ENCODE assay signal across 17 cellular contexts in the genomic region with DNA sequence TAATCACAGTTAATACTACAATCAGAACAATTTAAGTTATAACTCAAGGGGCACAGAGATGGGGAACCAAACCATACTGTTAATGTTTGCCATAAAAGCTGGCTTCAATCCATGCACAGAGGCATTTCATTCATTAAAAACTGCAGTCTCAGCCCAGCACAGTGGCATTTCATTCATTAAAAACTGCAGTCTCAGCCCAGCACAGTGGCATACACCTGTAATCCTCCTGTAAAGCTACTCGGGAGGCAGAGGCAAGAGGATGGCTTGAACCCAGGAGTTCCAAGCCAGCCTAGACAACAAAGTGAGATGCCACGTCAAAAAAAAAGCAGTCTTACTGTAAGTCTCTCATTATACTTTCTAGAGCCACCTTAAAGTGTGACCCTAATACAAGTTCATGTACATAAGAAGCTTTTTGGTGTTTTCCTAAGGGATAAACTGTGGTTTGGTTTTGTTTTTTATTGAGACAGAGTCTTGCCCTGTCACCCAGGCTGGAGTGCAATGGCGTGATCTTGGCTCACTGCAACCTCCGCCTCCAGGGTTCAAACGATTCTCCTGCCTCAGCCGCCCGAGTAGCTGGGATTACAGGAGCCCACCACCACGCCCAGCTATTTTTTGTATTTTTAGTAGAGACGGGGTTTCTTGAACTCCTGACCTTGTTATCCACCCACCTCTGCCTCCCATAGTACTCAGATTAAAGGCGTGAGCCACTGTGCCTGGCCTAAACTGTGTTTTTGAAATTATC. TPM values are rescaled to one million over a fixed set of nuclear protein-coding genes. Genes with fewer than 3 reads are reported as not detected.
DNase-seq lines count a peak whose midpoint lies in the region; ATAC-seq and TF ChIP-seq lines count a peak whose summit lies in the region.
"Had no signal": no experiment of that assay in that cellular context is flagged by ENCODE, and none has a peak within 500 bp of the region (broad histone marks: within the 10 kb centered on the region; RNA-seq: fewer than 3 reads in every experiment).

No MANE protein-coding gene starts in this region.

- BruUV-seq in Calu3 (replicated peaks; lab: Mats Ljungman, UMichigan): no TSS peak

- H3K4me1 ChIP-seq in transverse colon: peaks cover 3 to 44% (median 12%) of the 10 kb centered on the region in 4 donors

- in situ Hi-C loops in transverse colon (cut with MboI; ENCODE audit: low pct_ligation_motif_present in 1 of 4, low pct_unique_long_range_greater_than_20kb in 1 of 4, low sequenced_read_pairs in 3 of 4): no loop called here

- H3K4me3 ChIP-seq in lower leg skin (ENCODE audit: low read depth, poor library complexity, severe bottlenecking) (no peak overlapping the region), transverse colon (no peak overlapping the region)
- H3K4me3 ChIP-seq: left lung, prostate gland, spleen had no signal

- intact Hi-C loops in Calu3 (cut with micrococcal nuclease; ENCODE audit: unreplicated experiment): loop anchor here (5.0 kb wide), 1 partner anchor 37 kb away; no protein-coding TSS in a partner anchor
- intact Hi-C loops in lower leg skin (cut with DNase I; ENCODE audit: low total_unique reads): no loop called here
- intact Hi-C loops in transverse colon (cut with DNase I; ENCODE audit: low total_unique reads): no loop called here

- H3K36me3 Mint-ChIP-seq in Calu3 (ENCODE audit: insufficient read depth, unreplicated experiment): peaks cover 7% of the 10 kb centered on the region
- peaks cover 4% of the 10 kb centered on the region for H3K36me3 Mint-ChIP-seq in T-cell

- H3K4me1 Mint-ChIP-seq in Calu3 (ENCODE audit: low read depth, unreplicated experiment) (peaks cover 35% of the 10 kb centered on the region), T-cell (peaks cover 65 to 69% (median 66%) of the 10 kb centered on the region in 3 donors)

- no peaks in the 10 kb centered on the region for H3K27me3 Mint-ChIP-seq in Calu3 (ENCODE audit: unreplicated experiment)
- no peaks in the 10 kb centered on the region for H3K27me3 Mint-ChIP-seq in T-cell

- H3K27ac ChIP-seq in transverse colon: no peak overlapping the region
- H3K27ac ChIP-seq: left lung, prostate gland, RWPE1 had no signal

- H3K9me3 ChIP-seq in transverse colon: no peaks in the 10 kb centered on the region
- H3K9me3 ChIP-seq: left lung, prostate gland had no signal

- peak overlapping the region; percentile 39 for H3K4me3 Mint-ChIP-seq in Calu3 (ENCODE audit: low read depth, unreplicated experiment)
- peak overlapping the region; percentile 11 to 59 (median 53) for H3K4me3 Mint-ChIP-seq in T-cell

- no peaks in the 10 kb centered on the region for H3K36me3 ChIP-seq in transverse colon
- H3K36me3 ChIP-seq: left lung, prostate gland, spleen had no signal

- no peak for TF ChIP-seq EP300 in transverse colon (IDR thresholded peaks at IDR 0.05; ENCODE audit: low read depth)

- CTCF ChIA-PET in Calu3 (lab: Charles Lee): interaction anchor here (0.5 to 0.6 kb wide), 2 partner anchors 34 to 71 kb away, joined by 3 read pairs; no protein-coding TSS in a partner anchor
- CTCF ChIA-PET in T-cell (lab: Charles Lee): interaction anchor here in 1 of 2 donors (0.6 kb wide), 1 partner anchor 700 kb away, joined by 3 read pairs; no protein-coding TSS in a partner anchor

- H3K27ac Mint-ChIP-seq in Calu3 (ENCODE audit: unreplicated experiment): peak overlapping the region; percentile 28
- H3K27ac Mint-ChIP-seq in T-cell: peak overlapping the region; percentile 74

- WGBS in lower leg skin, 2 donors: 64 to 71% methylated on average over 10 of the region's 10 CpGs
- WGBS in transverse colon (ENCODE audit: low coverage in 1 of 2), 2 donors: 60 to 80% methylated on average over 3 to 10 of the region's 10 CpGs

- peak in 1 of 4 experiments; percentile 32 for ATAC-seq in T-cell (replicated peaks in 1 of 4)
- peak; percentile 51 for ATAC-seq in left lobe of liver
- ATAC-seq: left lung had no signal

- TF ChIP-seq POLR2A in lower leg skin (IDR thresholded peaks at IDR 0.05) (no peak), transverse colon (IDR thresholded peaks at IDR 0.05) (no peak)

- no peaks in the 10 kb centered on the region for H3K27me3 ChIP-seq in transverse colon
- H3K27me3 ChIP-seq: left lung, spleen had no signal

- H3K9me3 Mint-ChIP-seq in Calu3 (ENCODE audit: low read depth, unreplicated experiment) (peaks cover 5% of the 10 kb centered on the region), T-cell (no peaks in the 10 kb centered on the region)

- TF ChIP-seq CTCF in Calu3 (IDR thresholded peaks at IDR 0.05; ENCODE audit: unreplicated experiment): no peak
- TF ChIP-seq CTCF in lower leg skin (IDR thresholded peaks at IDR 0.05): no peak
- TF ChIP-seq CTCF in transverse colon (IDR thresholded peaks at IDR 0.05): no peak

- POLR2A ChIA-PET in T-cell (lab: Charles Lee): interaction anchor here in 1 of 2 donors (0.6 to 1.5 kb wide), 4 partner anchors 8 to 162 kb away, joined by 3 to 7 read pairs (median 3); no protein-coding TSS in a partner anchor

- peak; percentile 14 for DNase-seq in DMS 273 (lab: John Stamatoyannopoulos, UW; ENCODE audit: unreplicated experiment)
- no peak for DNase-seq in DMS 273 treated with DMSO at 0.1 percent for 48 hours (lab: John Stamatoyannopoulos, UW)
- no peak for DNase-seq in Calu3
- DNase-seq in T-cell: no peak
- DNase-seq in left lobe of liver (ENCODE audit: low spot score): no peak
- no peak for DNase-seq in NOMO-1 treated with DMSO at 0.1 percent for 48 hours (lab: John Stamatoyannopoulos, UW; ENCODE audit: unreplicated experiment)
- no peak for DNase-seq in lower leg skin (ENCODE audit: low spot score in 2 of 2)
- no peak for DNase-seq in transverse colon
- DNase-seq: activated CD4-positive, alpha-beta T cell treated with anti-CD3 and anti-CD28 coated beads for 1 hour; activated effector memory CD4-positive, alpha-beta T cell treated with Interleukin-2 at 50 U/mL for 16 hours; left lung; NCI-H2029 treated with DMSO at 0.1 percent for 48 hours; NCI-H748 treated with DMSO at 0.1 percent for 48 hours; spleen; substantia nigra had no signal

RNA-seq across cellular contexts. Expression of a gene that starts 29.0 kb away (rescaled TPM):
- total RNA-seq in Calu3 (2022) (46.3 and 56.6 TPM in 2 replicates), T-cell (100 to 1,000 TPM in 2 of 5 donors, 10 to 100 TPM in 3; 70.4 to 151 (median 79.1) TPM), left lobe of liver (10.9 TPM), lower leg skin (10 to 100 TPM; 23.6 to 37.9 (median 33.0) TPM), transverse colon (10 to 100 TPM in 3 of 4 donors, 1 to 10 TPM in 1; 9.2 to 52.0 (median 34.0) TPM)

RNA-seq across cellular contexts. Expression of a gene that starts 29.4 kb away (rescaled TPM):
- total RNA-seq in Calu3 (2022): 40.5 and 45.6 TPM in 2 replicates
- 10 to 100 TPM; 32.2 to 44.0 (median 39.8) TPM for total RNA-seq in T-cell
- total RNA-seq in left lobe of liver: 8.6 TPM
- 10 to 100 TPM; 21.7 to 32.5 (median 28.9) TPM for total RNA-seq in lower leg skin
- total RNA-seq in transverse colon: 10 to 100 TPM; 11.2 to 22.1 (median 16.9) TPM
